In the genomic region with DNA sequence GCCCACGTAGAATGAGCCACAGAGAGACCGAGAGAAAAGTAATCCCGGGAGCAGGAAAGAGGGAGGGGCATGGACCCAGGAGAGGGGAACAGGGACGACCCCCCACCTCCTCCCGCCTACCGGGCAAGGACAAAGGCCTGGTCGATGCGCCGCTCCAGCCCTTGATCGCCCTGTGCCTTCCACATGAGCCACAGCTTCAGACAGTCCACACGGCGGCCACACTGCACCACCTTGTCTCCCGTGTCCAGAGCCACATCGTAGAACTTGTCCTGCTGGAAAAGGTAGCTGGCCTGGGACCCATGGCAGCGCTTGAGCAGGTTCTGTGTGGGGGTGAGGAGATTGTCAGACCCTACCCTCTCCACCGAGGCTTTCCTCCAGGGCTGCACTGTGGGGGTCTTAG, we compare ENCODE assay signal across 1 cellular context.
TF ChIP-seq lines count a peak whose summit lies in the region.

No MANE protein-coding gene starts in this region.

TF ChIP-seq in HepG2, 621 proteins besides CTCF, POLR2A, EP300 and RAD21:
- TF ChIP-seq KLF11 (CRISPR knock-in tag; IDR thresholded peaks at IDR 0.05) = no peak
- no peak for TF ChIP-seq ZMAT3 (CRISPR knock-in tag; conservative IDR thresholded peaks at IDR 0.05)
- TF ChIP-seq ZNF724P (CRISPR knock-in tag; IDR thresholded peaks at IDR 0.05; ENCODE audit: borderline replicate concordance) = no peak
- TF ChIP-seq, protein P1, sequence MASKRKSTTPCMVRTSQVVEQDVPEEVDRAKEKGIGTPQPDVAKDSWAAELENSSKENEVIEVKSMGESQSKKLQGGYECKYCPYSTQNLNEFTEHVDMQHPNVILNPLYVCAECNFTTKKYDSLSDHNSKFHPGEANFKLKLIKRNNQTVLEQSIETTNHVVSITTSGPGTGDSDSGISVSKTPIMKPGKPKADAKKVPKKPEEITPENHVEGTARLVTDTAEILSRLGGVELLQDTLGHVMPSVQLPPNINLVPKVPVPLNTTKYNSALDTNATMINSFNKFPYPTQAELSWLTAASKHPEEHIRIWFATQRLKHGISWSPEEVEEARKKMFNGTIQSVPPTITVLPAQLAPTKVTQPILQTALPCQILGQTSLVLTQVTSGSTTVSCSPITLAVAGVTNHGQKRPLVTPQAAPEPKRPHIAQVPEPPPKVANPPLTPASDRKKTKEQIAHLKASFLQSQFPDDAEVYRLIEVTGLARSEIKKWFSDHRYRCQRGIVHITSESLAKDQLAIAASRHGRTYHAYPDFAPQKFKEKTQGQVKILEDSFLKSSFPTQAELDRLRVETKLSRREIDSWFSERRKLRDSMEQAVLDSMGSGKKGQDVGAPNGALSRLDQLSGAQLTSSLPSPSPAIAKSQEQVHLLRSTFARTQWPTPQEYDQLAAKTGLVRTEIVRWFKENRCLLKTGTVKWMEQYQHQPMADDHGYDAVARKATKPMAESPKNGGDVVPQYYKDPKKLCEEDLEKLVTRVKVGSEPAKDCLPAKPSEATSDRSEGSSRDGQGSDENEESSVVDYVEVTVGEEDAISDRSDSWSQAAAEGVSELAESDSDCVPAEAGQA (IDR thresholded peaks at IDR 0.05; ENCODE audit: low read depth) = no peak
- TF ChIP-seq, protein P1 (CRISPR knock-in tag; IDR thresholded peaks at IDR 0.05; ENCODE audit: borderline replicate concordance) = no peak
- TF ChIP-seq ZNF549 (CRISPR knock-in tag; IDR thresholded peaks at IDR 0.05) = no peak
- TF ChIP-seq KDM2A (CRISPR knock-in tag; IDR thresholded peaks at IDR 0.05; ENCODE audit: borderline replicate concordance, low read depth) = no peak
- TF ChIP-seq ZSCAN22 (CRISPR knock-in tag; IDR thresholded peaks at IDR 0.05) = no peak
- no peak for TF ChIP-seq ARNT2 (CRISPR knock-in tag; IDR thresholded peaks at IDR 0.05; ENCODE audit: low read depth)
- TF ChIP-seq, protein P2, sequence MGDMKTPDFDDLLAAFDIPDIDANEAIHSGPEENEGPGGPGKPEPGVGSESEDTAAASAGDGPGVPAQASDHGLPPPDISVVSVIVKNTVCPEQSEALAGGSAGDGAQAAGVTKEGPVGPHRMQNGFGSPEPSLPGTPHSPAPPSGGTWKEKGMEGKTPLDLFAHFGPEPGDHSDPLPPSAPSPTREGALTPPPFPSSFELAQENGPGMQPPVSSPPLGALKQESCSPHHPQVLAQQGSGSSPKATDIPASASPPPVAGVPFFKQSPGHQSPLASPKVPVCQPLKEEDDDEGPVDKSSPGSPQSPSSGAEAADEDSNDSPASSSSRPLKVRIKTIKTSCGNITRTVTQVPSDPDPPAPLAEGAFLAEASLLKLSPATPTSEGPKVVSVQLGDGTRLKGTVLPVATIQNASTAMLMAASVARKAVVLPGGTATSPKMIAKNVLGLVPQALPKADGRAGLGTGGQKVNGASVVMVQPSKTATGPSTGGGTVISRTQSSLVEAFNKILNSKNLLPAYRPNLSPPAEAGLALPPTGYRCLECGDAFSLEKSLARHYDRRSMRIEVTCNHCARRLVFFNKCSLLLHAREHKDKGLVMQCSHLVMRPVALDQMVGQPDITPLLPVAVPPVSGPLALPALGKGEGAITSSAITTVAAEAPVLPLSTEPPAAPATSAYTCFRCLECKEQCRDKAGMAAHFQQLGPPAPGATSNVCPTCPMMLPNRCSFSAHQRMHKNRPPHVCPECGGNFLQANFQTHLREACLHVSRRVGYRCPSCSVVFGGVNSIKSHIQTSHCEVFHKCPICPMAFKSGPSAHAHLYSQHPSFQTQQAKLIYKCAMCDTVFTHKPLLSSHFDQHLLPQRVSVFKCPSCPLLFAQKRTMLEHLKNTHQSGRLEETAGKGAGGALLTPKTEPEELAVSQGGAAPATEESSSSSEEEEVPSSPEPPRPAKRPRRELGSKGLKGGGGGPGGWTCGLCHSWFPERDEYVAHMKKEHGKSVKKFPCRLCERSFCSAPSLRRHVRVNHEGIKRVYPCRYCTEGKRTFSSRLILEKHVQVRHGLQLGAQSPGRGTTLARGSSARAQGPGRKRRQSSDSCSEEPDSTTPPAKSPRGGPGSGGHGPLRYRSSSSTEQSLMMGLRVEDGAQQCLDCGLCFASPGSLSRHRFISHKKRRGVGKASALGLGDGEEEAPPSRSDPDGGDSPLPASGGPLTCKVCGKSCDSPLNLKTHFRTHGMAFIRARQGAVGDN (CRISPR knock-in tag; IDR thresholded peaks at IDR 0.05) = peak; percentile 36
- peak; percentile 93 for TF ChIP-seq ZBTB38 (CRISPR knock-in tag; IDR thresholded peaks at IDR 0.05)
- 0 out of 2 replicates have a peak, but pooled peaks have one; percentile 21 for TF ChIP-seq MAFG (CRISPR knock-in tag; IDR thresholded peaks at IDR 0.05)
- TF ChIP-seq ZNF24 (IDR thresholded peaks at IDR 0.05) = no peak
- no peak for TF ChIP-seq HNRNPLL (IDR thresholded peaks at IDR 0.05; ENCODE audit: low read depth, low read length, poor library complexity, severe bottlenecking)
- no peak for TF ChIP-seq KLF16 (CRISPR knock-in tag; IDR thresholded peaks at IDR 0.05)
- TF ChIP-seq ZNF180 (CRISPR knock-in tag; IDR thresholded peaks at IDR 0.05; ENCODE audit: borderline replicate concordance, low read depth) = no peak
- TF ChIP-seq, protein P3, sequence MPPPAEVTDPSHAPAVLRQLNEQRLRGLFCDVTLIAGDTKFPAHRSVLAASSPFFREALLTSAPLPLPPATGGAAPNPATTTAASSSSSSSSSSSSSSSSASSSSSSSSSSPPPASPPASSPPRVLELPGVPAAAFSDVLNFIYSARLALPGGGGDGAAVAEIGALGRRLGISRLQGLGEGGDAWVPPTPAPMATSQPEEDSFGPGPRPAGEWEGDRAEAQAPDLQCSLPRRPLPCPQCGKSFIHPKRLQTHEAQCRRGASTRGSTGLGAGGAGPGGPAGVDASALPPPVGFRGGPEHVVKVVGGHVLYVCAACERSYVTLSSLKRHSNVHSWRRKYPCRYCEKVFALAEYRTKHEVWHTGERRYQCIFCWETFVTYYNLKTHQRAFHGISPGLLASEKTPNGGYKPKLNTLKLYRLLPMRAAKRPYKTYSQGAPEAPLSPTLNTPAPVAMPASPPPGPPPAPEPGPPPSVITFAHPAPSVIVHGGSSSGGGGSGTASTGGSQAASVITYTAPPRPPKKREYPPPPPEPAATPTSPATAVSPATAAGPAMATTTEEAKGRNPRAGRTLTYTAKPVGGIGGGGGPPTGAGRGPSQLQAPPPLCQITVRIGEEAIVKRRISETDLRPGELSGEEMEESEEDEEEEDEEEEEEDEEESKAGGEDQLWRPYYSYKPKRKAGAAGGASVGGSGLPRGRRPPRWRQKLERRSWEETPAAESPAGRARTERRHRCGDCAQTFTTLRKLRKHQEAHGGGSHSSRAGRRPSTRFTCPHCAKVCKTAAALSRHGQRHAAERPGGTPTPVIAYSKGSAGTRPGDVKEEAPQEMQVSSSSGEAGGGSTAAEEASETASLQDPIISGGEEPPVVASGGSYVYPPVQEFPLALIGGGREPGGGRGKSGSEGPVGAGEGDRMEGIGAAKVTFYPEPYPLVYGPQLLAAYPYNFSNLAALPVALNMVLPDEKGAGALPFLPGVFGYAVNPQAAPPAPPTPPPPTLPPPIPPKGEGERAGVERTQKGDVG (CRISPR knock-in tag; IDR thresholded peaks at IDR 0.05; ENCODE audit: borderline replicate concordance) = peak; percentile 16; the same call in 1 of the 2 replicates
- peak; percentile 8; the same call in 1 of the 2 replicates for TF ChIP-seq DMAP1 (CRISPR knock-in tag; IDR thresholded peaks at IDR 0.05)
- TF ChIP-seq FOXC1 (CRISPR knock-in tag; IDR thresholded peaks at IDR 0.05; ENCODE audit: borderline replicate concordance) = 0 out of 2 replicates have a peak, but pooled peaks have one; percentile 3
- TF ChIP-seq MTA3 (CRISPR knock-in tag; IDR thresholded peaks at IDR 0.05) = no peak
- TF ChIP-seq, protein P4, sequence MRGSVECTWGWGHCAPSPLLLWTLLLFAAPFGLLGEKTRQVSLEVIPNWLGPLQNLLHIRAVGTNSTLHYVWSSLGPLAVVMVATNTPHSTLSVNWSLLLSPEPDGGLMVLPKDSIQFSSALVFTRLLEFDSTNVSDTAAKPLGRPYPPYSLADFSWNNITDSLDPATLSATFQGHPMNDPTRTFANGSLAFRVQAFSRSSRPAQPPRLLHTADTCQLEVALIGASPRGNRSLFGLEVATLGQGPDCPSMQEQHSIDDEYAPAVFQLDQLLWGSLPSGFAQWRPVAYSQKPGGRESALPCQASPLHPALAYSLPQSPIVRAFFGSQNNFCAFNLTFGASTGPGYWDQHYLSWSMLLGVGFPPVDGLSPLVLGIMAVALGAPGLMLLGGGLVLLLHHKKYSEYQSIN (CRISPR knock-in tag; IDR thresholded peaks at IDR 0.05; ENCODE audit: borderline replicate concordance) = no peak
- TF ChIP-seq, protein P5, sequence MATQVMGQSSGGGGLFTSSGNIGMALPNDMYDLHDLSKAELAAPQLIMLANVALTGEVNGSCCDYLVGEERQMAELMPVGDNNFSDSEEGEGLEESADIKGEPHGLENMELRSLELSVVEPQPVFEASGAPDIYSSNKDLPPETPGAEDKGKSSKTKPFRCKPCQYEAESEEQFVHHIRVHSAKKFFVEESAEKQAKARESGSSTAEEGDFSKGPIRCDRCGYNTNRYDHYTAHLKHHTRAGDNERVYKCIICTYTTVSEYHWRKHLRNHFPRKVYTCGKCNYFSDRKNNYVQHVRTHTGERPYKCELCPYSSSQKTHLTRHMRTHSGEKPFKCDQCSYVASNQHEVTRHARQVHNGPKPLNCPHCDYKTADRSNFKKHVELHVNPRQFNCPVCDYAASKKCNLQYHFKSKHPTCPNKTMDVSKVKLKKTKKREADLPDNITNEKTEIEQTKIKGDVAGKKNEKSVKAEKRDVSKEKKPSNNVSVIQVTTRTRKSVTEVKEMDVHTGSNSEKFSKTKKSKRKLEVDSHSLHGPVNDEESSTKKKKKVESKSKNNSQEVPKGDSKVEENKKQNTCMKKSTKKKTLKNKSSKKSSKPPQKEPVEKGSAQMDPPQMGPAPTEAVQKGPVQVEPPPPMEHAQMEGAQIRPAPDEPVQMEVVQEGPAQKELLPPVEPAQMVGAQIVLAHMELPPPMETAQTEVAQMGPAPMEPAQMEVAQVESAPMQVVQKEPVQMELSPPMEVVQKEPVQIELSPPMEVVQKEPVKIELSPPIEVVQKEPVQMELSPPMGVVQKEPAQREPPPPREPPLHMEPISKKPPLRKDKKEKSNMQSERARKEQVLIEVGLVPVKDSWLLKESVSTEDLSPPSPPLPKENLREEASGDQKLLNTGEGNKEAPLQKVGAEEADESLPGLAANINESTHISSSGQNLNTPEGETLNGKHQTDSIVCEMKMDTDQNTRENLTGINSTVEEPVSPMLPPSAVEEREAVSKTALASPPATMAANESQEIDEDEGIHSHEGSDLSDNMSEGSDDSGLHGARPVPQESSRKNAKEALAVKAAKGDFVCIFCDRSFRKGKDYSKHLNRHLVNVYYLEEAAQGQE (IDR thresholded peaks at IDR 0.05; ENCODE audit: borderline replicate concordance in 1 of 2, low read depth in 1 of 2, low read length in 2 of 2) = no peak
- TF ChIP-seq, protein P6, sequence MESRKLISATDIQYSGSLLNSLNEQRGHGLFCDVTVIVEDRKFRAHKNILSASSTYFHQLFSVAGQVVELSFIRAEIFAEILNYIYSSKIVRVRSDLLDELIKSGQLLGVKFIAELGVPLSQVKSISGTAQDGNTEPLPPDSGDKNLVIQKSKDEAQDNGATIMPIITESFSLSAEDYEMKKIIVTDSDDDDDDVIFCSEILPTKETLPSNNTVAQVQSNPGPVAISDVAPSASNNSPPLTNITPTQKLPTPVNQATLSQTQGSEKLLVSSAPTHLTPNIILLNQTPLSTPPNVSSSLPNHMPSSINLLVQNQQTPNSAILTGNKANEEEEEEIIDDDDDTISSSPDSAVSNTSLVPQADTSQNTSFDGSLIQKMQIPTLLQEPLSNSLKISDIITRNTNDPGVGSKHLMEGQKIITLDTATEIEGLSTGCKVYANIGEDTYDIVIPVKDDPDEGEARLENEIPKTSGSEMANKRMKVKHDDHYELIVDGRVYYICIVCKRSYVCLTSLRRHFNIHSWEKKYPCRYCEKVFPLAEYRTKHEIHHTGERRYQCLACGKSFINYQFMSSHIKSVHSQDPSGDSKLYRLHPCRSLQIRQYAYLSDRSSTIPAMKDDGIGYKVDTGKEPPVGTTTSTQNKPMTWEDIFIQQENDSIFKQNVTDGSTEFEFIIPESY (CRISPR knock-in tag; IDR thresholded peaks at IDR 0.05) = peak; percentile 75
TF ChIP-seq in HepG2: peak in this region for 7.
